8 cellular contexts compared by ENCODE assay signal in the genomic region with DNA sequence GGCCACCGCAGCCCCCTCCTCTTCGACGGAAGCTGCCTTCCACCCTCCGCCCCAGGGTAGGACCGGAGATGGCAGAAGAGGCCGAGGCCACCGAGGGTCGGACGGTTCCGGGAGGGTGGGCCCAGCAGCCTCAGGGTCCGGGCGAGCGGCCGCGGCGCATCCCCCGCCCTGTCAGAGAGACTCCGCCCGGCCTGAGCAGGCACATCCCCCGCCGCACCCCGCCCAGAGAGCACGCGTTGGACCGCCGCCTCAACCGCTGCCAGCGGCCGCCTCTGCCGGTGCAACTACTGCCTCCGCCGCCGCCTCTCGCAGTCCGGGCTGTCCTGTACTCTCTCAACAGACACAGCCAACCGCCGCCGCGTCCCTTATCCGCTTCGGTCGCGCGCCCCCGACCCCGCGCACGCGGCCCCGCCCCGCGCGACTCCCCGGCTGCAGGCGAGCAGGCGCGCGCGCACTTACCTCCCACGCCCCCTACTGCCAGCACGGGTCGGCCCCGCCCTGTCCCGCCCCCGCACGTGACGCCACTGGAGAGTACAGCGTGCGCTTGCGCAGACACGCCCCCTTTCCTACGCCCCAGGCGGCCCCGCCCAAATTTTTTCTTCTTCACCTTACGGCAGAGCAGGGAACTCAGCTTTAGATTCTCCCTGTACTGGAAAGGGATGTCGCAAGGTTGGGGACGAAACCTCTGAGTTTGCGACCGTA. TPM values are rescaled to one million over a fixed set of nuclear protein-coding genes. Genes with fewer than 3 reads are reported as not detected.
DNase-seq lines count a peak whose midpoint lies in the region; ATAC-seq lines count a peak whose summit lies in the region.

A gene with protein sequence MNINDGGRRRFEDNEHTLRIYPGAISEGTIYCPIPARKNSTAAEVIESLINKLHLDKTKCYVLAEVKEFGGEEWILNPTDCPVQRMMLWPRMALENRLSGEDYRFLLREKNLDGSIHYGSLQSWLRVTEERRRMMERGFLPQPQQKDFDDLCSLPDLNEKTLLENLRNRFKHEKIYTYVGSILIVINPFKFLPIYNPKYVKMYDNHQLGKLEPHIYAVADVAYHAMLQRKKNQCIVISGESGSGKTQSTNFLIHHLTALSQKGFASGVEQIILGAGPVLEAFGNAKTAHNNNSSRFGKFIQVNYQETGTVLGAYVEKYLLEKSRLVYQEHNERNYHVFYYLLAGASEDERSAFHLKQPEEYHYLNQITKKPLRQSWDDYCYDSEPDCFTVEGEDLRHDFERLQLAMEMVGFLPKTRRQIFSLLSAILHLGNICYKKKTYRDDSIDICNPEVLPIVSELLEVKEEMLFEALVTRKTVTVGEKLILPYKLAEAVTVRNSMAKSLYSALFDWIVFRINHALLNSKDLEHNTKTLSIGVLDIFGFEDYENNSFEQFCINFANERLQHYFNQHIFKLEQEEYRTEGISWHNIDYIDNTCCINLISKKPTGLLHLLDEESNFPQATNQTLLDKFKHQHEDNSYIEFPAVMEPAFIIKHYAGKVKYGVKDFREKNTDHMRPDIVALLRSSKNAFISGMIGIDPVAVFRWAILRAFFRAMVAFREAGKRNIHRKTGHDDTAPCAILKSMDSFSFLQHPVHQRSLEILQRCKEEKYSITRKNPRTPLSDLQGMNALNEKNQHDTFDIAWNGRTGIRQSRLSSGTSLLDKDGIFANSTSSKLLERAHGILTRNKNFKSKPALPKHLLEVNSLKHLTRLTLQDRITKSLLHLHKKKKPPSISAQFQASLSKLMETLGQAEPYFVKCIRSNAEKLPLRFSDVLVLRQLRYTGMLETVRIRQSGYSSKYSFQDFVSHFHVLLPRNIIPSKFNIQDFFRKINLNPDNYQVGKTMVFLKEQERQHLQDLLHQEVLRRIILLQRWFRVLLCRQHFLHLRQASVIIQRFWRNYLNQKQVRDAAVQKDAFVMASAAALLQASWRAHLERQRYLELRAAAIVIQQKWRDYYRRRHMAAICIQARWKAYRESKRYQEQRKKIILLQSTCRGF (N-terminal part only) (minus strand): TSS at position 453 of the 702 bp plus-strand sequence. CDS start 71,587 bp downstream, outside the sequence.

- peak; percentile 98 for DNase-seq in Daoy (ENCODE audit: low read depth)
- DNase-seq in HAP-1 (ENCODE audit: low spot score in 2 of 2), result peak; percentile 100
- peak; percentile 96 for DNase-seq in MG63
- DNase-seq in SHP77 (lab: John Stamatoyannopoulos, UW), result peak; percentile 97 to 98
- peak; percentile 98 for DNase-seq in activated effector memory CD4-positive, alpha-beta T cell treated with Interleukin-2 at 50 U/mL for 16 hours
- peak; percentile 97 for DNase-seq in fibroblast of peridontal ligament (ENCODE audit: extremely low read depth)
- peak; percentile 95 to 99 (median 98) for DNase-seq in naive thymus-derived CD8-positive, alpha-beta T cell
- DNase-seq in stimulated activated naive B cell treated with anti-CD40 and anti-IgM and Interleukin-4, amounts not matched to agents 10 μg/mL and 1 μg/mL and 100 μg/mL, for 72 hours, result peak; percentile 96

- H3K36me3 Mint-ChIP-seq in naive thymus-derived CD8-positive, alpha-beta T cell, result no peaks in the 10 kb centered on the region
- peaks cover 2 to 4% of the 10 kb centered on the region in 2 donors for H3K36me3 Mint-ChIP-seq in stimulated activated naive B cell treated with anti-CD40 and anti-IgM and Interleukin-4, amounts not matched to agents 10 μg/mL and 1 μg/mL and 100 μg/mL, for 72 hours

- no peaks in the 10 kb centered on the region for H3K9me3 Mint-ChIP-seq in naive thymus-derived CD8-positive, alpha-beta T cell
- H3K9me3 Mint-ChIP-seq in stimulated activated naive B cell treated with anti-CD40 and anti-IgM and Interleukin-4, amounts not matched to agents 10 μg/mL and 1 μg/mL and 100 μg/mL, for 72 hours, result no peaks in the 10 kb centered on the region

- no peaks in the 10 kb centered on the region for H3K27me3 Mint-ChIP-seq in naive thymus-derived CD8-positive, alpha-beta T cell
- no peaks in the 10 kb centered on the region for H3K27me3 Mint-ChIP-seq in stimulated activated naive B cell treated with anti-CD40 and anti-IgM and Interleukin-4, amounts not matched to agents 10 μg/mL and 1 μg/mL and 100 μg/mL, for 72 hours

- H3K27me3 ChIP-seq in HAP-1 (ENCODE audit: low read depth) (no peaks in the 10 kb centered on the region), MG63 (no peaks in the 10 kb centered on the region)

- POLR2A ChIA-PET in naive thymus-derived CD8-positive, alpha-beta T cell (lab: Charles Lee), result interaction anchor here (0.9 to 1.1 kb wide), 3 partner anchors 114 to 356 kb away, joined by 4 to 6 read pairs (median 6); a partner anchor contains a TSS

- H3K36me3 ChIP-seq in HAP-1 (replicated peaks) (no peaks in the 10 kb centered on the region; the same call in 1 of the 2 replicates), MG63 (no peaks in the 10 kb centered on the region)

- H3K4me1 ChIP-seq in HAP-1, result peaks cover 15% of the 10 kb centered on the region

- H3K27ac Mint-ChIP-seq in naive thymus-derived CD8-positive, alpha-beta T cell, result peak within 1 kb of the TSS; percentile 92 to 100 (median 99)
- peak within 1 kb of the TSS; percentile 100 for H3K27ac Mint-ChIP-seq in stimulated activated naive B cell treated with anti-CD40 and anti-IgM and Interleukin-4, amounts not matched to agents 10 μg/mL and 1 μg/mL and 100 μg/mL, for 72 hours

- H3K4me3 ChIP-seq in HAP-1, result peak within 1 kb of the TSS; percentile 85
- H3K4me3 ChIP-seq in MG63, result peak within 1 kb of the TSS; percentile 79

- no peaks in the 10 kb centered on the region for H3K9me3 ChIP-seq in HAP-1
- no peaks in the 10 kb centered on the region for H3K9me3 ChIP-seq in MG63

- in situ Hi-C loops in HAP-1 (cut with MboI; ENCODE audit: low sequenced_read_pairs), result no loop called here

- peak; percentile 71 to 79 for ATAC-seq in naive thymus-derived CD8-positive, alpha-beta T cell
- peak; percentile 78 for ATAC-seq in stimulated activated naive B cell treated with anti-CD40 and anti-IgM and Interleukin-4, amounts not matched to agents 10 μg/mL and 1 μg/mL and 100 μg/mL, for 72 hours (replicated peaks)

- H3K4me3 Mint-ChIP-seq in naive thymus-derived CD8-positive, alpha-beta T cell, result peak within 1 kb of the TSS; percentile 91 to 100 (median 96)
- H3K4me3 Mint-ChIP-seq in stimulated activated naive B cell treated with anti-CD40 and anti-IgM and Interleukin-4, amounts not matched to agents 10 μg/mL and 1 μg/mL and 100 μg/mL, for 72 hours, result peak within 1 kb of the TSS; percentile 87 to 96

- peaks cover 27 to 51% (median 43%) of the 10 kb centered on the region in 4 donors for H3K4me1 Mint-ChIP-seq in naive thymus-derived CD8-positive, alpha-beta T cell
- H3K4me1 Mint-ChIP-seq in stimulated activated naive B cell treated with anti-CD40 and anti-IgM and Interleukin-4, amounts not matched to agents 10 μg/mL and 1 μg/mL and 100 μg/mL, for 72 hours, result peaks cover 24 to 56% of the 10 kb centered on the region in 2 donors

RNA-seq across cellular contexts. Expression of the gene that starts here (rescaled TPM):
- 6.7 and 14.0 TPM in 2 replicates for total RNA-seq in Daoy (2014; rRNA removed; shearing (Covaris generic))
- total RNA-seq in MG63 (2014; rRNA removed; shearing (Covaris generic); ENCODE audit: low replicate concordance), result 21.1 and 22.6 TPM in 2 replicates
- total RNA-seq in naive thymus-derived CD8-positive, alpha-beta T cell, result 10 to 100 TPM; 44.0 to 45.2 TPM
- polyA plus RNA-seq in naive thymus-derived CD8-positive, alpha-beta T cell, result 10 to 100 TPM; 11.7 to 13.3 (median 12.9) TPM

Comparison
In these comparisons a context has a peak if more than half of its experiments do, and no peak if none do; other contexts are left out.
1. Peak in every context shown above with its lines: DNase-seq, ATAC-seq and H3K4me3 ChIP-seq.